In genomic region chr11:76692956-76693355, GRCh38 we compare ENCODE assay signal across 29 cellular contexts. TPM values are rescaled to one million over a fixed set of nuclear protein-coding genes. Genes with fewer than 3 reads are reported as not detected.
"Had no signal": no experiment of that assay in that cellular context is flagged by ENCODE, and none has a peak within 500 bp of the region (broad histone marks: within the 10 kb centered on the region; RNA-seq: fewer than 3 reads in every experiment).

No MANE protein-coding gene starts in this region.

- H3K27me3 ChIP-seq: dorsolateral prefrontal cortex, gastrocnemius medialis, heart left ventricle, hepatocyte, suprapubic skin, transverse colon, upper lobe of right lung, vagina had no signal

- H3K9me3 Mint-ChIP-seq: natural killer cell; stimulated activated naive CD8-positive, alpha-beta T cell treated with anti-CD3 and anti-CD28 coated beads, Interleukin-15, amount 100 ng/mL, for 72 hours had no signal

- H3K79me2 ChIP-seq: hepatocyte, parathyroid adenoma had no signal

- DNase-seq: cortex of kidney; dorsolateral prefrontal cortex; effector CD4-positive, alpha-beta T cell; foreskin fibroblast; gastrocnemius medialis; kidney; left colon; left ventricle myocardium inferior; lower lobe of right lung; natural killer cell; stimulated activated CD4-positive, alpha-beta T cell treated with anti-CD3 and anti-CD28 coated beads, Interleukin-12 subunit alpha, Interleukin-12 subunit beta, amount 100 ng/mL, for 4 hours; stimulated activated CD4-positive, alpha-beta T cell treated with anti-CD3 and anti-CD28 coated beads, Interleukin-1b, Interleukin-23, amount 100 ng/mL, for 48 hours; stimulated activated CD4-positive, alpha-beta T cell treated with anti-CD3 and anti-CD28 coated beads, Interleukin-4, amount 100 ng/mL, for 1 hour; stimulated activated CD8-positive, alpha-beta memory T cell treated with anti-CD3 and anti-CD28 coated beads, Interleukin-4, amount 100 ng/mL, for 48 hours; stimulated activated naive CD4-positive, alpha-beta T cell; stimulated activated naive CD8-positive, alpha-beta T cell treated with anti-CD3 and anti-CD28 coated beads, Interleukin-15, amount 100 ng/mL, for 72 hours; transverse colon; upper lobe of right lung had no signal

- H3K9ac ChIP-seq: parathyroid adenoma had no signal

- FAIRE-seq: kidney had no signal

- H3K36me3 ChIP-seq: gastrocnemius medialis, heart left ventricle, left ventricle myocardium inferior, lower lobe of right lung, suprapubic skin, transverse colon, upper lobe of right lung, vagina had no signal

- H3K27ac Mint-ChIP-seq: natural killer cell; progenitor cell of endocrine pancreas; stimulated activated naive CD8-positive, alpha-beta T cell treated with anti-CD3 and anti-CD28 coated beads, Interleukin-15, amount 100 ng/mL, for 72 hours had no signal

- H3K27ac ChIP-seq: dorsolateral prefrontal cortex, epithelial cell of prostate, gastrocnemius medialis, heart left ventricle, hepatocyte, left ventricle myocardium inferior, lower lobe of right lung, parathyroid adenoma, suprapubic skin, transverse colon, upper lobe of right lung, vagina had no signal

- H3K4me1 ChIP-seq: gastrocnemius medialis, heart left ventricle, left ventricle myocardium inferior, lower lobe of right lung, parathyroid adenoma, suprapubic skin, transverse colon, vagina had no signal

- H3K4me3 ChIP-seq: dorsolateral prefrontal cortex, gastrocnemius medialis, heart left ventricle, hepatocyte, left ventricle myocardium inferior, lower lobe of right lung, smooth muscle cell, suprapubic skin, transverse colon, upper lobe of right lung, vagina had no signal

- H3K4me3 Mint-ChIP-seq: natural killer cell; stimulated activated naive CD8-positive, alpha-beta T cell treated with anti-CD3 and anti-CD28 coated beads, Interleukin-15, amount 100 ng/mL, for 72 hours had no signal

- ATAC-seq: esophagus mucosa; gastrocnemius medialis; heart left ventricle; left colon; lower lobe of right lung; natural killer cell; sciatic nerve; stimulated activated naive CD8-positive, alpha-beta T cell treated with anti-CD3 and anti-CD28 coated beads, Interleukin-15, amount 100 ng/mL, for 72 hours; upper lobe of right lung had no signal

- H3K9me3 ChIP-seq: gastrocnemius medialis, heart left ventricle, left ventricle myocardium inferior, lower lobe of right lung, suprapubic skin, transverse colon, upper lobe of right lung, vagina had no signal

- H2AFZ ChIP-seq: hepatocyte, parathyroid adenoma had no signal

- H3K4me2 ChIP-seq: hepatocyte, smooth muscle cell had no signal

- H3K36me3 Mint-ChIP-seq: natural killer cell had no signal

RNA-seq across cellular contexts. Expression of gene LRRC32, which starts 22.4 kb away (rescaled TPM):
- polyA plus RNA-seq: neural cell had no signal
